28 cellular contexts compared by ENCODE assay signal in the genomic region with DNA sequence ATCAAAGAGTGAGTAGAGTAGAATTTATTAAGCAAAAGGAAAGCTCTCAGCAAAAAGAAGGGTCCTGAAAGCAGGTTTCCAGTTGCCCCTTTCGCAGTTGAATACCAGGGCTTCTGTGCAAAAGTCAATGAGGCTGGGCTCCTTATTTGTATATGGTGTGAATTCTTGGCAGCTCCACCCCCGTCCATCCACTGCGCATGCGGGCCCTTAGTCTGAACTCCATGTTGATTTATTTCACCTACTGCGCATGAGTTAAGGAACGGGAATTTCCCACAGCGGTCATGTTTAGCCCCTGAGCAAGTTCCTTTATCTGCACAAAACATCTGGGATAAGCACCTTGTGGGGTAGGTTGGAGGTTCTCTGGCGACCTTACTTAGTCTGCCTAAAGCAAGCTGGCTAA.
"Had no signal": no experiment of that assay in that cellular context is flagged by ENCODE, and none has a peak within 500 bp of the region (broad histone marks: within the 10 kb centered on the region; RNA-seq: fewer than 3 reads in every experiment).

No MANE protein-coding gene starts in this region.

- H3K36me3 ChIP-seq: breast epithelium, colonic mucosa, SJCRH30 had no signal

- ATAC-seq: activated CD8-positive, alpha-beta memory T cell treated with anti-CD3 and anti-CD28 coated beads, Interleukin-2, amount 10 ng/mL, durations not matched to agents 7 days and 5 days; Panc1; SK-N-SH treated with all-trans-retinoic acid at 6 μM for 48 hours; T-helper 17 cell had no signal

- H3K4me3 ChIP-seq: breast epithelium, colonic mucosa, SJCRH30 had no signal

- H3K27ac ChIP-seq: breast epithelium, colonic mucosa, SJCRH30 had no signal

- H3K4me1 ChIP-seq: breast epithelium, colonic mucosa, SJCRH30 had no signal

- H3K27me3 ChIP-seq: breast epithelium, colonic mucosa, SJCRH30 had no signal

- DNase-seq: activated B cell treated with CpG ODN at 0.5 μM for 24 hours; activated CD4-positive, alpha-beta T cell treated with anti-CD3 and anti-CD28 coated beads for 1 hour; activated CD4-positive, alpha-beta T cell treated with anti-CD3 and anti-CD28 coated beads, Interleukin-2, amount 10 ng/mL, durations not matched to agents 24 days and 14 days; activated CD4-positive, alpha-beta T cell treated with anti-CD3 and anti-CD28 coated beads, Interleukin-2, amount 50 U/mL, for 48 hours; activated CD8-positive, alpha-beta memory T cell treated with anti-CD3 and anti-CD28 coated beads, Interleukin-2, amount 10 ng/mL, durations not matched to agents 7 days and 5 days; activated effector memory CD4-positive, alpha-beta T cell treated with Interleukin-2 at 50 U/mL for 16 hours; activated naive CD4-positive, alpha-beta T cell; activated T-cell treated with anti-CD3 and anti-CD28 coated beads, Interleukin-2, amount 50 U/mL, for 24 hours; aorta; caudate nucleus; colonic mucosa; NCI-H1417; NCI-H1930; NCI-H2107; NCI-H2171 treated with DMSO at 0.1 percent for 48 hours; NCI-H226; NCI-H526; NCI-H774; OCI-M1; Right ventricle myocardium superior; RPMI8226; SJCRH30; T-helper 17 cell; T-helper 9 cell had no signal

- H3K9me3 ChIP-seq: breast epithelium, colonic mucosa, SJCRH30 had no signal

- FAIRE-seq: TTC549 had no signal
